In genomic region chr3:52238193-52238760, GRCh38 we compare ENCODE assay signal across 8 cellular contexts. TPM values are rescaled to one million over a fixed set of nuclear protein-coding genes. Genes with fewer than 3 reads are reported as not detected.
DNase-seq lines count a peak whose midpoint lies in the region; ATAC-seq and TF ChIP-seq lines count a peak whose summit lies in the region.

No MANE protein-coding gene starts in this region.

- DNase-seq in heart right ventricle (no peak), cardiac septum (ENCODE audit: low spot score) (no peak), Panc1 (ENCODE audit: low read depth, low spot score) (no peak), NCI-H2081 treated with DMSO at 0.1 percent for 48 hours (lab: John Stamatoyannopoulos, UW) (no peak), DMS79 (lab: John Stamatoyannopoulos, UW) (no peak)
- no peak for DNase-seq in activated CD8-positive, alpha-beta memory T cell treated with anti-CD3 and anti-CD28 coated beads, Interleukin-2, amount 50 U/mL, for 4 hours

- TF ChIP-seq CTCF in heart right ventricle (IDR thresholded peaks at IDR 0.05) (no peak), Panc1 (IDR thresholded peaks at IDR 0.05) (no peak)

- CTCF ChIA-PET in Panc1 (lab: Charles Lee), result no interaction called here

- peak in 1 of 8 donors; percentile 0 for ATAC-seq in heart right ventricle
- ATAC-seq in Panc1, result peak; percentile 15

- in situ Hi-C loops in Panc1 (cut with HindIII; ENCODE audit: low pct_unique_long_range_greater_than_20kb, low sequenced_read_pairs), result no loop called here

- H3K4me1 ChIP-seq in heart right ventricle, result peaks cover 22 to 68% (median 51%) of the 10 kb centered on the region in 9 donors
- peaks cover 25% of the 10 kb centered on the region for H3K4me1 ChIP-seq in Panc1 (ENCODE audit: control insufficient read depth, insufficient read depth, low read length)
- H3K4me1 ChIP-seq in endocrine pancreas (ENCODE audit: control insufficient read depth, insufficient read depth, low read length), result no peaks in the 10 kb centered on the region
- H3K4me1 ChIP-seq in neuron (ENCODE audit: insufficient read depth, low read length), result peaks cover 27% of the 10 kb centered on the region

- no peaks in the 10 kb centered on the region for H3K27me3 ChIP-seq in heart right ventricle
- H3K27me3 ChIP-seq in Panc1 (ENCODE audit: control insufficient read depth, insufficient read depth, low read length), result no peaks in the 10 kb centered on the region
- H3K27me3 ChIP-seq in endocrine pancreas (ENCODE audit: control insufficient read depth, insufficient read depth, low read length), result no peaks in the 10 kb centered on the region
- no peaks in the 10 kb centered on the region for H3K27me3 ChIP-seq in neuron (ENCODE audit: insufficient read depth, low read length)

- POLR2A ChIA-PET in Panc1 (lab: Charles Lee), result interaction anchor here (0.7 kb wide), 1 partner anchor 114 kb away, joined by 9 read pairs; no protein-coding TSS in a partner anchor

- H3K36me3 ChIP-seq in heart right ventricle, result peaks cover 0 to 24% (median 6%) of the 10 kb centered on the region in 9 donors
- H3K36me3 ChIP-seq in Panc1 (ENCODE audit: control insufficient read depth, insufficient read depth, low read length), result peaks cover 7% of the 10 kb centered on the region; the same call in 1 of the 2 replicates
- H3K36me3 ChIP-seq in endocrine pancreas (ENCODE audit: control insufficient read depth, insufficient read depth, low read length), result no peaks in the 10 kb centered on the region
- no peaks in the 10 kb centered on the region for H3K36me3 ChIP-seq in neuron (ENCODE audit: insufficient read depth, low read length)

- H3K9me3 ChIP-seq in heart right ventricle, result peaks cover 0 to 2% (median 0%) of the 10 kb centered on the region in 11 donors
- H3K9me3 ChIP-seq in Panc1 (ENCODE audit: control insufficient read depth, insufficient read depth, low read depth, low read length), result no peaks in the 10 kb centered on the region
- no peaks in the 10 kb centered on the region for H3K9me3 ChIP-seq in endocrine pancreas (ENCODE audit: control insufficient read depth, low read length)
- H3K9me3 ChIP-seq in neuron (ENCODE audit: low read length), result no peaks in the 10 kb centered on the region

- intact Hi-C loops in heart right ventricle (cut with DNase I), result loop anchor here in 7 of 10 donors (2.0 to 10.0 kb wide), 6 partner anchors 34 to 217 kb away; partner anchors contain the start of genes WDR82 (in 5 of the 7), GLYCTK (in 1 of the 7), NISCH (in 1 of the 7) and TNNC1 (in 1 of the 7)
- intact Hi-C loops in cardiac septum (cut with DNase I), result loop anchor here (5.0 kb wide), 1 partner anchor 216 kb away; no protein-coding TSS in a partner anchor
- intact Hi-C loops in Panc1 (cut with micrococcal nuclease; ENCODE audit: unreplicated experiment), result loop anchor here (10.0 kb wide), 1 partner anchor 97 kb away; no protein-coding TSS in a partner anchor

- H3K4me3 ChIP-seq in heart right ventricle, result peak overlapping the region; percentile 76 to 99 (median 93)
- H3K4me3 ChIP-seq in Panc1 (ENCODE audit: low read depth in 2 of 2, low read length in 2 of 2), result peak overlapping the region; percentile 80 to 86
- peak overlapping the region; percentile 68 for H3K4me3 ChIP-seq in endocrine pancreas (ENCODE audit: control insufficient read depth, insufficient read depth, low read length)
- peak overlapping the region; percentile 81 for H3K4me3 ChIP-seq in neuron (ENCODE audit: low read length)

- 20 to 27% methylated on average over 11 of the region's 11 CpGs for WGBS in heart right ventricle, 2 donors

- no peak overlapping the region for H2AFZ ChIP-seq in neuron (ENCODE audit: low read depth, low read length)

- BruUV-seq in Panc1 (replicated peaks; lab: Mats Ljungman, UMichigan), result TSS peak; percentile 86

- H3K9ac ChIP-seq in endocrine pancreas (ENCODE audit: control insufficient read depth, insufficient read depth, low read length), result no peak overlapping the region

- H3K27ac ChIP-seq in heart right ventricle (peak overlapping the region in 9 of 10 donors; percentile 87 to 96 (median 93)), Panc1 (ENCODE audit: low read length) (peak overlapping the region; percentile 83)

RNA-seq across cellular contexts. Expression of gene TWF2, which starts 0.7 kb away (rescaled TPM):
- total RNA-seq in heart right ventricle (100 to 1,000 TPM in 5 of 10 donors, 10 to 100 TPM in 5; 71.5 to 148 (median 99.1) TPM), cardiac septum (69.5 TPM), Panc1 (2021; ENCODE audit: unreplicated experiment) (51.9 TPM)
- 10 to 100 TPM; 44.7 to 62.8 TPM for polyA plus RNA-seq in heart right ventricle
- polyA plus RNA-seq in Panc1 (2012; ENCODE audit: insufficient read length), result 105 TPM

RNA-seq across cellular contexts. Expression of gene PPM1M, which starts 7.3 kb away (rescaled TPM):
- total RNA-seq in heart right ventricle (10 to 100 TPM in 2 of 10 donors, 1 to 10 TPM in 8; 5.2 to 17.6 (median 7.9) TPM), cardiac septum (8.9 TPM), Panc1 (2021; ENCODE audit: unreplicated experiment) (9.7 TPM)
- 10 to 100 TPM in 1 of 2 donors, 1 to 10 TPM in 1; 6.4 to 11.1 TPM for polyA plus RNA-seq in heart right ventricle
- polyA plus RNA-seq in Panc1 (2012; ENCODE audit: insufficient read length), result 10.7 TPM

RNA-seq across cellular contexts. Expression of gene TLR9, which starts 12.8 kb away (rescaled TPM):
- total RNA-seq in heart right ventricle, result under 1 TPM in 8 of 10 donors, not detected in 2; 0.12 to 0.46 (median 0.30) TPM
- polyA plus RNA-seq in heart right ventricle, result under 1 TPM in 1 of 2 donors, not detected in 1; 0.06 TPM
- total RNA-seq in cardiac septum, result 0.16 TPM
- not detected for total RNA-seq in Panc1 (2021; ENCODE audit: unreplicated experiment)
- not detected for polyA plus RNA-seq in Panc1 (2012; ENCODE audit: insufficient read length)

RNA-seq across cellular contexts. Expression of gene WDR82, which starts 40.2 kb away (rescaled TPM):
- total RNA-seq in heart right ventricle (10 to 100 TPM; 59.0 to 78.4 (median 71.6) TPM), cardiac septum (69.7 TPM), Panc1 (2021; ENCODE audit: unreplicated experiment) (57.9 TPM)
- 10 to 100 TPM; 19.3 to 33.5 TPM for polyA plus RNA-seq in heart right ventricle
- polyA plus RNA-seq in Panc1 (2012; ENCODE audit: insufficient read length), result 47.0 TPM

RNA-seq across cellular contexts. Expression of gene ALAS1, which starts 40.3 kb away (rescaled TPM):
- total RNA-seq in heart right ventricle (100 to 1,000 TPM; 117 to 233 (median 177) TPM), cardiac septum (154 TPM), Panc1 (2021; ENCODE audit: unreplicated experiment) (89.4 TPM)
- 10 to 100 TPM; 55.2 to 98.4 TPM for polyA plus RNA-seq in heart right ventricle
- 80.4 TPM for polyA plus RNA-seq in Panc1 (2012; ENCODE audit: insufficient read length)
